ENCODE assay signal across 16 cellular contexts in the genomic region with DNA sequence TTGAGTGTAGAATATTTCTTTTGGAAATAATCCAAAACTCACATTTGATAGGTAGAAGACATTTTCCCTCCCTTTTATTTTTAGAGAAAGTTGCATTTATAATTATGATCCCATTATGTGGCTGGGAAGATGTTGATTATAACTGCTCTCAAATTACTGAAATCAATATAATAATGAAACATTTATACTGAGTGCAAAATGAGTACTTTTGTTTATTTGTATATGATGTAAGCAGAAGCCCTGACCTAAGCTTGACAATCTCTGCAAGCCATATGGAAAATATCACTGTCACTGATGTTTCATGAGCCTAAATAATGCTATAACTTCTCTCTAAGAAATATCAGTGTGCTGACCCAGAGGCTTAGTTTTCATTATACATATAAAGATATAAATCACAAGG.
A peak's percentile ranks its signal among the peaks of the same experiment; 100 is the strongest.
DNase-seq lines count a peak whose midpoint lies in the region; ATAC-seq and TF ChIP-seq lines count a peak whose summit lies in the region.
"Had no signal": no experiment of that assay in that cellular context is flagged by ENCODE, and none has a peak within 500 bp of the region (broad histone marks: within the 10 kb centered on the region; RNA-seq: fewer than 3 reads in every experiment).

No MANE protein-coding gene starts in this region.

- peaks cover 57% of the 10 kb centered on the region for H3K9me3 Mint-ChIP-seq in mesothelial cell of epicardium

- H3K4me1 ChIP-seq in SK-N-SH (ENCODE audit: control insufficient read depth in 1 of 2, insufficient read depth in 2 of 2, low read depth in 1 of 2, low read length in 1 of 2), result no peaks in the 10 kb centered on the region; a peak in 2 of 4 replicates
- H3K4me1 ChIP-seq: BLaER1 treated with 17β-estradiol and CSF1 and Interleukin-3, amounts not matched to agents 10 nM and 100 nM had no signal

- H3K4me2 ChIP-seq in SK-N-SH, result no peak overlapping the region
- H3K4me2 ChIP-seq: BLaER1 treated with 17β-estradiol and CSF1 and Interleukin-3, amounts not matched to agents 10 nM and 100 nM had no signal

- CTCF ChIA-PET in SK-N-SH (lab: Yijun Ruan, JAX), result interaction anchor here (1.5 kb wide), 1 partner anchor 8 kb away, joined by 5 read pairs; no protein-coding TSS in a partner anchor

- H2AFZ ChIP-seq in SK-N-SH (ENCODE audit: low read depth), result no peak overlapping the region

- no peak overlapping the region for H3K4me3 Mint-ChIP-seq in mesothelial cell of epicardium
- H3K4me3 Mint-ChIP-seq: CD8-positive, alpha-beta T cell had no signal

- no peak overlapping the region for H3K9ac ChIP-seq in SK-N-SH
- H3K9ac ChIP-seq: BLaER1 treated with 17β-estradiol and CSF1 and Interleukin-3, amounts not matched to agents 10 nM and 100 nM had no signal

- no peaks in the 10 kb centered on the region for H3K9me2 ChIP-seq in SK-N-SH

- POLR2A ChIA-PET in SK-N-SH (lab: Yijun Ruan, JAX), result interaction anchor here (0.6 kb wide), 1 partner anchor 68 kb away, joined by 3 read pairs; no protein-coding TSS in a partner anchor

- H3F3A ChIP-seq in SK-N-SH (replicated peaks; ENCODE audit: insufficient read depth), result no peaks in the 10 kb centered on the region

- peaks cover 17% of the 10 kb centered on the region for H3K4me1 Mint-ChIP-seq in mesothelial cell of epicardium

- TF ChIP-seq CTCF in SK-N-SH (IDR thresholded peaks at IDR 0.05) (no peak), fibroblast of mammary gland (conservative IDR thresholded peaks at IDR 0.05; ENCODE audit: control insufficient read depth, insufficient read depth, low read depth, low read length) (no peak), mesothelial cell of epicardium (IDR thresholded peaks at IDR 0.05; ENCODE audit: unreplicated experiment) (no peak)

- peak overlapping the region; percentile 39 for H3K27ac Mint-ChIP-seq in mesothelial cell of epicardium
- H3K27ac Mint-ChIP-seq: CD8-positive, alpha-beta T cell had no signal

- no peaks in the 10 kb centered on the region for H4K20me1 ChIP-seq in SK-N-SH (ENCODE audit: insufficient read depth)
- H4K20me1 ChIP-seq: BLaER1 treated with 17β-estradiol and CSF1 and Interleukin-3, amounts not matched to agents 10 nM and 100 nM had no signal

- DNase-seq in HCEC 1CT (peak; percentile 56), SK-N-SH (peak; percentile 11), fibroblast of mammary gland (ENCODE audit: low read depth) (peak; percentile 34), mesothelial cell of epicardium (ENCODE audit: low spot score in 2 of 2, unreplicated experiment in 2 of 2) (no peak), NCI-H446 (lab: John Stamatoyannopoulos, UW) (no peak), T1000 (lab: John Stamatoyannopoulos, UW) (no peak)
- DNase-seq: CD8-positive, alpha-beta T cell; MM.1S; NCI-H1092; NCI-H510A treated with DMSO at 0.1 percent for 48 hours; NCI-H774; PC-3; RPMI8226; SHP77 treated with DMSO at 0.1 percent for 48 hours had no signal

- H3K36me3 ChIP-seq in SK-N-SH (replicated peaks in 1 of 2; ENCODE audit: control insufficient read depth in 1 of 2, insufficient read depth in 2 of 2, low read length in 1 of 2), result peaks cover 0 to 6% of the 10 kb centered on the region in 2 experiments
- H3K36me3 ChIP-seq: BLaER1 treated with 17β-estradiol and CSF1 and Interleukin-3, amounts not matched to agents 10 nM and 100 nM had no signal

- TF ChIP-seq EP300 in SK-N-SH (IDR thresholded peaks at IDR 0.05; ENCODE audit: borderline replicate concordance in 1 of 2, low read depth in 1 of 2, low read length in 1 of 2), result 0 out of 4 replicates have a peak, but pooled peaks of 1 of the 2 experiments have one; percentile 26

- H3K27ac ChIP-seq in SK-N-SH (ENCODE audit: low read depth in 2 of 2, low read length in 1 of 2), result no peak overlapping the region; a peak in 1 of 4 replicates
- H3K27ac ChIP-seq: BLaER1 treated with 17β-estradiol and CSF1 and Interleukin-3, amounts not matched to agents 10 nM and 100 nM had no signal

- peaks cover 3% of the 10 kb centered on the region; the same call in 1 of the 2 replicates for H3K9me3 ChIP-seq in SK-N-SH

- no peak overlapping the region for H3K4me3 ChIP-seq in SK-N-SH (ENCODE audit: low read depth in 2 of 2, low read length in 1 of 2)
- no peak overlapping the region for H3K4me3 ChIP-seq in fibroblast of mammary gland (ENCODE audit: control insufficient read depth, low read depth, low read length)
- H3K4me3 ChIP-seq: BLaER1 treated with 17β-estradiol and CSF1 and Interleukin-3, amounts not matched to agents 10 nM and 100 nM had no signal

- H3K27me3 Mint-ChIP-seq in mesothelial cell of epicardium (ENCODE audit: low read depth), result no peaks in the 10 kb centered on the region

- H3K36me3 Mint-ChIP-seq in mesothelial cell of epicardium, result peaks cover 46% of the 10 kb centered on the region
- H3K36me3 Mint-ChIP-seq: CD8-positive, alpha-beta T cell had no signal

- no peak for ATAC-seq in HG03175 (IDR thresholded peaks at IDR 0.05; ENCODE audit: unreplicated experiment)
- ATAC-seq: CD8-positive, alpha-beta T cell; PC-3 had no signal

- no peaks in the 10 kb centered on the region for H3K27me3 ChIP-seq in SK-N-SH (ENCODE audit: insufficient read depth)
- H3K27me3 ChIP-seq: BLaER1 treated with 17β-estradiol and CSF1 and Interleukin-3, amounts not matched to agents 10 nM and 100 nM had no signal

- TF ChIP-seq RAD21 in SK-N-SH (IDR thresholded peaks at IDR 0.05; ENCODE audit: low read length), result no peak

- no peaks in the 10 kb centered on the region for H3K79me2 ChIP-seq in SK-N-SH (ENCODE audit: insufficient read depth)

TF ChIP-seq in SK-N-SH, 30 proteins besides CTCF, POLR2A, EP300 and RAD21:
- TF ChIP-seq ELF1 (IDR thresholded peaks at IDR 0.05) (no peak), CHD2 (IDR thresholded peaks at IDR 0.05; ENCODE audit: low read length, partially characterized antibody) (no peak), GATA2 (CRISPR knock-in tag; IDR thresholded peaks at IDR 0.05) (peak; percentile 68)

Comparison
In these comparisons a context has a peak if more than half of its experiments do, and no peak if none do; other contexts are left out.
1. DNase-seq: peak in HCEC 1CT (single experiment), SK-N-SH (single experiment) and fibroblast of mammary gland (single experiment); none in mesothelial cell of epicardium (0 of 2), NCI-H446 (0 of 2) and T1000 (single experiment).